Comparison of ENCODE assay signal across 2 cellular contexts in genomic region chr11:26480041-26480440, GRCh38.
TF ChIP-seq lines count a peak whose summit lies in the region.

No MANE protein-coding gene starts in this region.

TF ChIP-seq in SK-N-SH, 30 proteins besides CTCF, POLR2A, EP300 and RAD21 (continued from another document):
- TF ChIP-seq, protein P1, sequence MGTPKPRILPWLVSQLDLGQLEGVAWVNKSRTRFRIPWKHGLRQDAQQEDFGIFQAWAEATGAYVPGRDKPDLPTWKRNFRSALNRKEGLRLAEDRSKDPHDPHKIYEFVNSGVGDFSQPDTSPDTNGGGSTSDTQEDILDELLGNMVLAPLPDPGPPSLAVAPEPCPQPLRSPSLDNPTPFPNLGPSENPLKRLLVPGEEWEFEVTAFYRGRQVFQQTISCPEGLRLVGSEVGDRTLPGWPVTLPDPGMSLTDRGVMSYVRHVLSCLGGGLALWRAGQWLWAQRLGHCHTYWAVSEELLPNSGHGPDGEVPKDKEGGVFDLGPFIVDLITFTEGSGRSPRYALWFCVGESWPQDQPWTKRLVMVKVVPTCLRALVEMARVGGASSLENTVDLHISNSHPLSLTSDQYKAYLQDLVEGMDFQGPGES (IDR thresholded peaks at IDR 0.05; ENCODE audit: low read depth, low read length): no peak
- TF ChIP-seq YY1 (IDR thresholded peaks at IDR 0.05; ENCODE audit: low read depth): no peak
- no peak for TF ChIP-seq ELF1 (IDR thresholded peaks at IDR 0.05)
- TF ChIP-seq FOSL2 (IDR thresholded peaks at IDR 0.05; ENCODE audit: borderline replicate concordance, low read depth): no peak
- no peak for TF ChIP-seq JUND (IDR thresholded peaks at IDR 0.05)
- TF ChIP-seq NRF1 (IDR thresholded peaks at IDR 0.05; ENCODE audit: low read depth, low read length): no peak
- TF ChIP-seq RCOR1 (IDR thresholded peaks at IDR 0.05; ENCODE audit: low read length): no peak
- no peak for TF ChIP-seq PBX3 (IDR thresholded peaks at IDR 0.05)
- TF ChIP-seq EZH2phosphoT487 (IDR thresholded peaks at IDR 0.05; ENCODE audit: borderline replicate concordance, low read depth): no peak
- no peak for TF ChIP-seq NFIC (IDR thresholded peaks at IDR 0.05; ENCODE audit: borderline replicate concordance)
- TF ChIP-seq ZBTB33 (IDR thresholded peaks at IDR 0.05; ENCODE audit: borderline replicate concordance, low read depth): no peak
- TF ChIP-seq SIN3A (IDR thresholded peaks at IDR 0.05; ENCODE audit: borderline replicate concordance, low read depth, low read length): no peak
- no peak for TF ChIP-seq SMC3 (IDR thresholded peaks at IDR 0.05; ENCODE audit: low read depth, low read length)
- TF ChIP-seq GABPA (IDR thresholded peaks at IDR 0.05; ENCODE audit: low read depth): no peak
- TF ChIP-seq GATA2 (CRISPR knock-in tag; IDR thresholded peaks at IDR 0.05): no peak

TF ChIP-seq in SK-N-SH treated with all-trans-retinoic acid at 6 μM for 48 hours, 23 proteins besides CTCF, POLR2A, EP300 and RAD21 (continued from another document):
- TF ChIP-seq, protein P2, sequence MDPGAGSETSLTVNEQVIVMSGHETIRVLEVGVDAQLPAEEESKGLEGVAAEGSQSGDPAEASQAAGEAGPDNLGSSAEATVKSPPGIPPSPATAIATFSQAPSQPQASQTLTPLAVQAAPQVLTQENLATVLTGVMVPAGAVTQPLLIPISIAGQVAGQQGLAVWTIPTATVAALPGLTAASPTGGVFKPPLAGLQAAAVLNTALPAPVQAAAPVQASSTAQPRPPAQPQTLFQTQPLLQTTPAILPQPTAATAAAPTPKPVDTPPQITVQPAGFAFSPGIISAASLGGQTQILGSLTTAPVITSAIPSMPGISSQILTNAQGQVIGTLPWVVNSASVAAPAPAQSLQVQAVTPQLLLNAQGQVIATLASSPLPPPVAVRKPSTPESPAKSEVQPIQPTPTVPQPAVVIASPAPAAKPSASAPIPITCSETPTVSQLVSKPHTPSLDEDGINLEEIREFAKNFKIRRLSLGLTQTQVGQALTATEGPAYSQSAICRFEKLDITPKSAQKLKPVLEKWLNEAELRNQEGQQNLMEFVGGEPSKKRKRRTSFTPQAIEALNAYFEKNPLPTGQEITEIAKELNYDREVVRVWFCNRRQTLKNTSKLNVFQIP (CRISPR knock-in tag; IDR thresholded peaks at IDR 0.05; ENCODE audit: borderline replicate concordance, low read depth): no peak
- TF ChIP-seq, protein P3, sequence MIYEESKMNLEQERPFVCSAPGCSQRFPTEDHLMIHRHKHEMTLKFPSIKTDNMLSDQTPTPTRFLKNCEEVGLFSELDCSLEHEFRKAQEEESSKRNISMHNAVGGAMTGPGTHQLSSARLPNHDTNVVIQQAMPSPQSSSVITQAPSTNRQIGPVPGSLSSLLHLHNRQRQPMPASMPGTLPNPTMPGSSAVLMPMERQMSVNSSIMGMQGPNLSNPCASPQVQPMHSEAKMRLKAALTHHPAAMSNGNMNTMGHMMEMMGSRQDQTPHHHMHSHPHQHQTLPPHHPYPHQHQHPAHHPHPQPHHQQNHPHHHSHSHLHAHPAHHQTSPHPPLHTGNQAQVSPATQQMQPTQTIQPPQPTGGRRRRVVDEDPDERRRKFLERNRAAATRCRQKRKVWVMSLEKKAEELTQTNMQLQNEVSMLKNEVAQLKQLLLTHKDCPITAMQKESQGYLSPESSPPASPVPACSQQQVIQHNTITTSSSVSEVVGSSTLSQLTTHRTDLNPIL (CRISPR knock-in tag; IDR thresholded peaks at IDR 0.05; ENCODE audit: low read depth): no peak
- TF ChIP-seq ZNF70 (CRISPR knock-in tag; IDR thresholded peaks at IDR 0.05) (no peak), ZNF565 (CRISPR knock-in tag; conservative IDR thresholded peaks at IDR 0.05; ENCODE audit: low read depth) (no peak), PATZ1 (CRISPR knock-in tag; IDR thresholded peaks at IDR 0.05; ENCODE audit: borderline replicate concordance) (no peak), RARB (CRISPR knock-in tag; IDR thresholded peaks at IDR 0.05) (no peak), ZFP30 (CRISPR knock-in tag; IDR thresholded peaks at IDR 0.05) (no peak), TCF4 (CRISPR knock-in tag; IDR thresholded peaks at IDR 0.05; ENCODE audit: borderline replicate concordance) (no peak), CSDC2 (CRISPR knock-in tag; IDR thresholded peaks at IDR 0.05) (no peak), ZNF8 (CRISPR knock-in tag; IDR thresholded peaks at IDR 0.05) (no peak)
TF ChIP-seq in SK-N-SH treated with all-trans-retinoic acid at 6 μM for 48 hours: peak in this region for 0.
